2 cellular contexts compared by ENCODE assay signal in genomic region chr12:1573960-1574862, GRCh38.
TF ChIP-seq lines count a peak whose summit lies in the region.

No MANE protein-coding gene starts in this region.

TF ChIP-seq in HEK293, 187 proteins besides CTCF, POLR2A, EP300 and RAD21 (continues in another document):
- 0 out of 2 replicates have a peak, but pooled peaks have one; percentile 28 for TF ChIP-seq ZBTB6 (tag by site-specific recombination; IDR thresholded peaks at IDR 0.05)
- no peak for TF ChIP-seq ZNF514 (tag by site-specific recombination; IDR thresholded peaks at IDR 0.05)
- no peak for TF ChIP-seq ZNF529 (tag by site-specific recombination; IDR thresholded peaks at IDR 0.05; ENCODE audit: insufficient replicate concordance)
- no peak for TF ChIP-seq ZNF140 (tag by site-specific recombination; IDR thresholded peaks at IDR 0.05)
- peak; percentile 87 for TF ChIP-seq ZSCAN16 (tag by site-specific recombination; IDR thresholded peaks at IDR 0.05)
- peak; percentile 29; the same call in 1 of the 2 replicates for TF ChIP-seq ZNF398 (tag by site-specific recombination; IDR thresholded peaks at IDR 0.05)
- TF ChIP-seq ZNF157 (tag by site-specific recombination; IDR thresholded peaks at IDR 0.05), result no peak
- TF ChIP-seq ZNF600 (tag by site-specific recombination; IDR thresholded peaks at IDR 0.05), result 0 out of 2 replicates have a peak, but pooled peaks have one; percentile 41
- TF ChIP-seq ZNF274 (IDR thresholded peaks at IDR 0.05; ENCODE audit: low read length), result no peak
- no peak for TF ChIP-seq ZNF274 (tag by site-specific recombination; IDR thresholded peaks at IDR 0.05; ENCODE audit: borderline replicate concordance)
- TF ChIP-seq ZBTB21 (tag by site-specific recombination; IDR thresholded peaks at IDR 0.05), result no peak
- no peak for TF ChIP-seq ZNF148 (tag by site-specific recombination; IDR thresholded peaks at IDR 0.05; ENCODE audit: borderline replicate concordance)
- TF ChIP-seq ZNF645 (tag by site-specific recombination; IDR thresholded peaks at IDR 0.05), result no peak
- peak; percentile 67 for TF ChIP-seq EGR2 (tag by site-specific recombination; IDR thresholded peaks at IDR 0.05; ENCODE audit: low read depth)
- TF ChIP-seq ZNF175 (tag by site-specific recombination; IDR thresholded peaks at IDR 0.05), result no peak
- no peak for TF ChIP-seq ZNF23 (tag by site-specific recombination; IDR thresholded peaks at IDR 0.05; ENCODE audit: borderline replicate concordance)
- TF ChIP-seq ZFHX2 (tag by site-specific recombination; conservative IDR thresholded peaks at IDR 0.05), result peak; percentile 59
- TF ChIP-seq ZNF26 (tag by site-specific recombination; IDR thresholded peaks at IDR 0.05), result no peak
- TF ChIP-seq ZNF785 (tag by site-specific recombination; IDR thresholded peaks at IDR 0.05), result no peak
- TF ChIP-seq GLI2 (tag by site-specific recombination; IDR thresholded peaks at IDR 0.05; ENCODE audit: borderline replicate concordance, low read depth), result no peak
- TF ChIP-seq WT1 (tag by site-specific recombination; IDR thresholded peaks at IDR 0.05), result no peak

TF ChIP-seq in GM12878, 131 proteins besides CTCF, POLR2A, EP300 and RAD21 (continued from another document):
- TF ChIP-seq CUX1 (IDR thresholded peaks at IDR 0.05; ENCODE audit: insufficient replicate concordance, low read depth, low read length), result no peak
- TF ChIP-seq ZNF622 (IDR thresholded peaks at IDR 0.05), result no peak
- no peak for TF ChIP-seq MXI1 (IDR thresholded peaks at IDR 0.05; ENCODE audit: low read depth, low read length)
- no peak for TF ChIP-seq SMAD1 (IDR thresholded peaks at IDR 0.05; ENCODE audit: low read depth, partially characterized antibody)
- no peak for TF ChIP-seq BRCA1 (IDR thresholded peaks at IDR 0.05; ENCODE audit: low read depth, low read length)
- TF ChIP-seq NKRF (conservative IDR thresholded peaks at IDR 0.05), result no peak
- TF ChIP-seq SIX5 (IDR thresholded peaks at IDR 0.05; ENCODE audit: low read depth, low read length, severe bottlenecking), result no peak
- TF ChIP-seq GABPA (IDR thresholded peaks at IDR 0.05; ENCODE audit: low read depth), result no peak
- no peak for TF ChIP-seq RELA (IDR thresholded peaks at IDR 0.05; ENCODE audit: borderline replicate concordance, partially characterized antibody)
- TF ChIP-seq MLLT1 (IDR thresholded peaks at IDR 0.05), result 0 out of 2 replicates have a peak, but pooled peaks have one; percentile 26
- no peak for TF ChIP-seq REST (IDR thresholded peaks at IDR 0.05; ENCODE audit: low read depth, low read length)
- no peak for TF ChIP-seq CBFB (IDR thresholded peaks at IDR 0.05; ENCODE audit: low read depth)
- peak; percentile 16 for TF ChIP-seq MEF2B (IDR thresholded peaks at IDR 0.05; ENCODE audit: partially characterized antibody, poor library complexity, severe bottlenecking)
- peak; percentile 56; the same call in 1 of the 2 replicates for TF ChIP-seq SPI1 (IDR thresholded peaks at IDR 0.05; ENCODE audit: borderline replicate concordance, insufficient read depth, low read depth, low read length)
